In the genomic region with DNA sequence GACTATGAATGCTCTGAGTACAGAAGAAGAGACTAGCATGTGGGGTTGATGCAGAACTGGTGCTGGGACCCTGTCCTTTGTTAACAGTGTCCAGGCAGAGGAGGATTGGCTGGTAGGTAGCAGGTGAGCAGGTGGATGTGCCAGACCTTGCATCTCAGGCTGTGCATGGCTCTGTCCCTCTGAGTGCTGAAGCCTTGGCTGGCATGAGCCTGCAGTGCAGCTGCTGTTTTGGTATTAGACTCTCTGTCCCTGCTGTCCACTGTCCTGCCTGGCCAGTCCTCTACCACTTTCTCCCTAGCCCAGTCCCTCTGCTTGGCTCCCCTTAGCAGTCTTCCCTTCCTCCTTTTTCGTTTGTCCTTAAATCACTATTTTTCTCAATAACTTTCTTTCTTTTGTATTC, we compare ENCODE assay signal across 27 cellular contexts.
"Had no signal": no experiment of that assay in that cellular context is flagged by ENCODE, and none has a peak within 500 bp of the region (broad histone marks: within the 10 kb centered on the region; RNA-seq: fewer than 3 reads in every experiment).

No MANE protein-coding gene starts in this region.

- H3K27ac ChIP-seq: body of pancreas, parathyroid adenoma, right lobe of liver, stomach, suprapubic skin, tibial nerve, vagina had no signal

- H3K9me3 ChIP-seq: body of pancreas, right lobe of liver, stomach, suprapubic skin, tibial nerve, vagina had no signal

- H3K27me3 ChIP-seq: body of pancreas, right lobe of liver, suprapubic skin, tibial nerve, vagina had no signal

- H3K4me3 Mint-ChIP-seq: activated CD4-positive, alpha-beta memory T cell treated with anti-CD3 and anti-CD28 coated beads for 36 hours; activated naive CD4-positive, alpha-beta T cell treated with anti-CD3 and anti-CD28 coated beads for 36 hours; activated naive CD8-positive, alpha-beta T cell treated with anti-CD3 and anti-CD28 coated beads, Interleukin-2, amount 50 U/mL, for 24 hours; activated T-cell treated with anti-CD3 and anti-CD28 coated beads, Interleukin-2, amount 50 U/mL, for 72 hours; natural killer cell; stimulated activated memory B cell treated with anti-CD40 and anti-IgM and Interleukin-4, amounts not matched to agents 10 μg/mL and 1 μg/mL and 100 μg/mL, for 72 hours; T-helper 17 cell had no signal

- H3K79me2 ChIP-seq: parathyroid adenoma had no signal

- H3K36me3 Mint-ChIP-seq: activated CD4-positive, alpha-beta memory T cell treated with anti-CD3 and anti-CD28 coated beads for 36 hours; natural killer cell; stimulated activated memory B cell treated with anti-CD40 and anti-IgM and Interleukin-4, amounts not matched to agents 10 μg/mL and 1 μg/mL and 100 μg/mL, for 72 hours had no signal

- H3K4me3 ChIP-seq: body of pancreas, right lobe of liver, stomach, suprapubic skin, tibial nerve, vagina had no signal

- DNase-seq: activated CD4-positive, alpha-beta memory T cell treated with anti-CD3 and anti-CD28 coated beads for 36 hours; activated CD4-positive, alpha-beta T cell treated with anti-CD3 and anti-CD28 coated beads for 48 hours; activated effector memory CD4-positive, alpha-beta T cell treated with Interleukin-2 at 50 U/mL for 16 hours; activated naive CD4-positive, alpha-beta T cell treated with anti-CD3 and anti-CD28 coated beads for 36 hours; activated naive CD8-positive, alpha-beta T cell treated with anti-CD3 and anti-CD28 coated beads, Interleukin-2, amount 50 U/mL, for 24 hours; activated T-cell treated with anti-CD3 and anti-CD28 coated beads, Interleukin-2, amount 50 U/mL, for 72 hours; anterior cingulate cortex; body of pancreas; dermis blood vessel endothelial cell; effector CD8-positive, alpha-beta T cell; erythroblast; foreskin melanocyte; glutamatergic neuron; hypothalamus; left ventricle myocardium superior; midbrain; natural killer cell; nucleus accumbens; right lobe of liver; small intestine; stomach; T-helper 17 cell had no signal

- H3K27ac Mint-ChIP-seq: activated CD4-positive, alpha-beta memory T cell treated with anti-CD3 and anti-CD28 coated beads for 36 hours; activated naive CD4-positive, alpha-beta T cell treated with anti-CD3 and anti-CD28 coated beads for 36 hours; activated naive CD8-positive, alpha-beta T cell treated with anti-CD3 and anti-CD28 coated beads, Interleukin-2, amount 50 U/mL, for 24 hours; activated T-cell treated with anti-CD3 and anti-CD28 coated beads, Interleukin-2, amount 50 U/mL, for 72 hours; natural killer cell; stimulated activated memory B cell treated with anti-CD40 and anti-IgM and Interleukin-4, amounts not matched to agents 10 μg/mL and 1 μg/mL and 100 μg/mL, for 72 hours had no signal

- H3K9me3 Mint-ChIP-seq: activated CD4-positive, alpha-beta memory T cell treated with anti-CD3 and anti-CD28 coated beads for 36 hours; activated naive CD4-positive, alpha-beta T cell treated with anti-CD3 and anti-CD28 coated beads for 36 hours; activated naive CD8-positive, alpha-beta T cell treated with anti-CD3 and anti-CD28 coated beads, Interleukin-2, amount 50 U/mL, for 24 hours; activated T-cell treated with anti-CD3 and anti-CD28 coated beads, Interleukin-2, amount 50 U/mL, for 72 hours; natural killer cell; stimulated activated memory B cell treated with anti-CD40 and anti-IgM and Interleukin-4, amounts not matched to agents 10 μg/mL and 1 μg/mL and 100 μg/mL, for 72 hours had no signal

- H3K36me3 ChIP-seq: right lobe of liver, stomach, suprapubic skin, tibial nerve, vagina had no signal

- H3K27me3 Mint-ChIP-seq: activated CD4-positive, alpha-beta memory T cell treated with anti-CD3 and anti-CD28 coated beads for 36 hours; activated naive CD8-positive, alpha-beta T cell treated with anti-CD3 and anti-CD28 coated beads, Interleukin-2, amount 50 U/mL, for 24 hours had no signal

- H3K9ac ChIP-seq: parathyroid adenoma had no signal

- H2AFZ ChIP-seq: parathyroid adenoma had no signal

- H3K4me1 ChIP-seq: body of pancreas, parathyroid adenoma, right lobe of liver, stomach, tibial nerve had no signal

- H3K4me1 Mint-ChIP-seq: natural killer cell; stimulated activated memory B cell treated with anti-CD40 and anti-IgM and Interleukin-4, amounts not matched to agents 10 μg/mL and 1 μg/mL and 100 μg/mL, for 72 hours had no signal

- ATAC-seq: activated naive CD8-positive, alpha-beta T cell treated with anti-CD3 and anti-CD28 coated beads, Interleukin-2, amount 50 U/mL, for 24 hours; activated T-cell treated with anti-CD3 and anti-CD28 coated beads, Interleukin-2, amount 50 U/mL, for 72 hours; body of pancreas; left ventricle myocardium superior; natural killer cell; stimulated activated memory B cell treated with anti-CD40 and anti-IgM and Interleukin-4, amounts not matched to agents 10 μg/mL and 1 μg/mL and 100 μg/mL, for 72 hours; T-helper 17 cell had no signal
